ENCODE assay signal across 1 cellular context in genomic region chr6:149359439-149359838, GRCh38.
A peak's percentile ranks its signal among the peaks of the same experiment; 100 is the strongest.
TF ChIP-seq lines count a peak whose summit lies in the region.

No MANE protein-coding gene starts in this region.

TF ChIP-seq in K562, 482 proteins besides CTCF, POLR2A, EP300 and RAD21 (continued from another document and continues in another):
- TF ChIP-seq CBX8 (IDR thresholded peaks at IDR 0.05; ENCODE audit: borderline replicate concordance, extremely low read depth, low read depth, low read length, poor library complexity, severe bottlenecking) (no peak), ZNF764 (CRISPR knock-in tag; IDR thresholded peaks at IDR 0.05; ENCODE audit: low read depth) (no peak), REST (CRISPR knock-in tag; IDR thresholded peaks at IDR 0.05; ENCODE audit: low read depth) (no peak), NCOR1 (IDR thresholded peaks at IDR 0.05) (peak; percentile 72), ZNF212 (CRISPR knock-in tag; IDR thresholded peaks at IDR 0.05) (no peak), CCNT2 (IDR thresholded peaks at IDR 0.05; ENCODE audit: borderline replicate concordance, extremely low read depth, insufficient read length, low read depth, low read length) (no peak), ATF1 (CRISPR knock-in tag; IDR thresholded peaks at IDR 0.05) (no peak), ATF1 (tag; IDR thresholded peaks at IDR 0.05) (no peak), SP2 (IDR thresholded peaks at IDR 0.05; ENCODE audit: extremely low read depth, low read depth, low read length, poor library complexity, severe bottlenecking) (no peak), ZNF431 (CRISPR knock-in tag; IDR thresholded peaks at IDR 0.05) (no peak), SRSF7 (optimal IDR thresholded peaks at IDR 0.05; ENCODE audit: low read depth, low read length) (no peak), KAT2B (IDR thresholded peaks at IDR 0.05; ENCODE audit: low read depth, low read length) (no peak), SNRNP70 (optimal IDR thresholded peaks at IDR 0.05; ENCODE audit: low read depth, low read length) (no peak), CBFA2T3 (IDR thresholded peaks at IDR 0.05) (peak; percentile 78), SFPQ (IDR thresholded peaks at IDR 0.05; ENCODE audit: low read depth, low read length) (no peak), ZBTB2 (IDR thresholded peaks at IDR 0.05) (no peak), CREB5 (CRISPR knock-in tag; IDR thresholded peaks at IDR 0.05) (no peak), POU5F1 (IDR thresholded peaks at IDR 0.05; ENCODE audit: borderline replicate concordance, low read depth, low read length, partially characterized antibody) (no peak), MEF2D (tag; conservative IDR thresholded peaks at IDR 0.05; ENCODE audit: low read depth) (no peak), TCFL5 (CRISPR knock-in tag; conservative IDR thresholded peaks at IDR 0.05) (no peak), BRCA1 (IDR thresholded peaks at IDR 0.05) (no peak), BRCA1 (CRISPR knock-in tag; IDR thresholded peaks at IDR 0.05) (no peak), XRCC4 (IDR thresholded peaks at IDR 0.05; ENCODE audit: extremely low read depth, insufficient read depth, insufficient read length) (no peak), ZNF146 (CRISPR knock-in tag; IDR thresholded peaks at IDR 0.05; ENCODE audit: unreplicated experiment) (no peak), SMC3 (conservative IDR thresholded peaks at IDR 0.05; ENCODE audit: insufficient read depth, low read depth, low read length) (no peak), DLX4 (CRISPR knock-in tag; IDR thresholded peaks at IDR 0.05) (no peak), ZNF408 (CRISPR knock-in tag; IDR thresholded peaks at IDR 0.05; ENCODE audit: low read depth) (no peak), U2AF2 (optimal IDR thresholded peaks at IDR 0.05; ENCODE audit: low read depth, low read length) (no peak), ZBTB11 (CRISPR knock-in tag; IDR thresholded peaks at IDR 0.05) (no peak), SIX5 (IDR thresholded peaks at IDR 0.05; ENCODE audit: borderline replicate concordance in 1 of 2, insufficient read depth in 1 of 2, low read depth in 1 of 2, low read length in 2 of 2) (no peak), FOXO4 (CRISPR knock-in tag; IDR thresholded peaks at IDR 0.05) (no peak), ZKSCAN1 (IDR thresholded peaks at IDR 0.05; ENCODE audit: low read depth, low read length) (peak; percentile 82; the same call in 1 of the 2 replicates), PHB2 (IDR thresholded peaks at IDR 0.05; ENCODE audit: low read depth) (peak; percentile 51; the same call in 1 of the 2 replicates), SMARCA4 (IDR thresholded peaks at IDR 0.05) (peak; percentile 85), DACH1 (IDR thresholded peaks at IDR 0.05; ENCODE audit: partially characterized antibody) (no peak), TFE3 (CRISPR knock-in tag; IDR thresholded peaks at IDR 0.05) (no peak), SRSF9 (IDR thresholded peaks at IDR 0.05; ENCODE audit: borderline replicate concordance, low read depth, low read length) (no peak), SPI1 (IDR thresholded peaks at IDR 0.05; ENCODE audit: borderline replicate concordance, low read depth, low read length) (no peak), KAT8 (IDR thresholded peaks at IDR 0.05; ENCODE audit: low read depth) (no peak), GABPA (tag; conservative IDR thresholded peaks at IDR 0.05; ENCODE audit: low read depth) (no peak), ZNF23 (CRISPR knock-in tag; IDR thresholded peaks at IDR 0.05) (no peak), GATA2 (CRISPR knock-in tag; IDR thresholded peaks at IDR 0.05) (peak; percentile 31; the same call in 1 of the 2 replicates), SUPT5H (IDR thresholded peaks at IDR 0.05) (no peak), ZNF75A (CRISPR knock-in tag; IDR thresholded peaks at IDR 0.05) (no peak), EHMT2 (IDR thresholded peaks at IDR 0.05) (no peak), CBFA2T2 (conservative IDR thresholded peaks at IDR 0.05) (peak; percentile 59), EZH2 (IDR thresholded peaks at IDR 0.05; ENCODE audit: borderline replicate concordance, low read depth, low read length) (no peak), DIDO1 (tag; IDR thresholded peaks at IDR 0.05; ENCODE audit: low read depth) (no peak), TAL1 (IDR thresholded peaks at IDR 0.05) (peak; percentile 84), MEF2A (IDR thresholded peaks at IDR 0.05; ENCODE audit: control insufficient read depth, low read depth, low read length) (no peak), ZNF398 (CRISPR knock-in tag; IDR thresholded peaks at IDR 0.05) (no peak), NR4A1 (CRISPR knock-in tag; IDR thresholded peaks at IDR 0.05) (no peak), NR4A1 (tag; IDR thresholded peaks at IDR 0.05) (no peak), IFI16 (CRISPR knock-in tag; IDR thresholded peaks at IDR 0.05) (no peak)
